ENCODE assay signal across 9 cellular contexts in the genomic region with DNA sequence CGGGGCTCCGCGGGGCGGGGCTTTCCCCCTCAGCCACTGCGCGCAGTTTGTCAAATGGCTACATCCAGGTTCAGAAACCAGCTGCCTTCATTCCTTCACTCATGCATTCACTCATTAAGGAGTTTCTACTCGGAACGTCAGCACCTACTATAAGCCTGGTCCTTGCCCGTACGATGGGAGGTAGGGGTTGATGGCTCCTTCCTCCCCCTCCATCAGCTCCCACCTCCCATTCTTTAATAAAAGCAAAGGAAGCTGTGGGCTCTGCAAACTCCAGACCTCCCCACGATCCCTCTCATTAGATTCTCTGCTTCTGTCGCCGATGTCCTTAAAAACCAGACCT. TPM values are rescaled to one million over a fixed set of nuclear protein-coding genes. Genes with fewer than 3 reads are reported as not detected.
DNase-seq lines count a peak whose midpoint lies in the region; ATAC-seq and TF ChIP-seq lines count a peak whose summit lies in the region.
"Had no signal": no experiment of that assay in that cellular context is flagged by ENCODE, and none has a peak within 500 bp of the region (broad histone marks: within the 10 kb centered on the region; RNA-seq: fewer than 3 reads in every experiment).

No MANE protein-coding gene starts in this region.

- H2BK120ac ChIP-seq in neuronal stem cell (ENCODE audit: low read depth, low read length): no peak overlapping the region

- ATAC-seq in effector memory CD8-positive, alpha-beta T cell (replicated peaks): no peak
- ATAC-seq in HG02970 (IDR thresholded peaks at IDR 0.05; ENCODE audit: low FRiP score, unreplicated experiment): no peak

- H3K36me3 Mint-ChIP-seq in effector memory CD8-positive, alpha-beta T cell (ENCODE audit: insufficient read depth): peaks cover 6% of the 10 kb centered on the region

- H2BK5ac ChIP-seq in neuronal stem cell (ENCODE audit: low read length): no peak overlapping the region

- H3K4me1 ChIP-seq in BLaER1 (peaks cover 62% of the 10 kb centered on the region), neuronal stem cell (ENCODE audit: control insufficient read depth in 2 of 2, insufficient read depth in 1 of 2, low read depth in 1 of 2, low read length in 2 of 2) (peaks cover 23 to 53% of the 10 kb centered on the region in 2 donors)

- DNase-seq in LNCaP clone FGC (ENCODE audit: low read depth) (no peak), neuronal stem cell (ENCODE audit: low spot score) (no peak), dedifferentiated amniotic fluid mesenchymal stem cell (ENCODE audit: extremely low spot score) (no peak), activated gamma-delta T cell treated with Interleukin-2 at 50 U/mL for 16 hours (no peak), NCI-H2029 (lab: John Stamatoyannopoulos, UW) (no peak)
- DNase-seq in effector memory CD8-positive, alpha-beta T cell: peak in 1 of 3 experiments; percentile 91

- no peaks in the 10 kb centered on the region for H3K9me3 Mint-ChIP-seq in effector memory CD8-positive, alpha-beta T cell

- TF ChIP-seq CTCF in LNCaP clone FGC (IDR thresholded peaks at IDR 0.05; ENCODE audit: control insufficient read depth, extremely low read depth, insufficient read depth): no peak

- H3K27ac ChIP-seq in BLaER1: no peak overlapping the region
- no peak overlapping the region for H3K27ac ChIP-seq in neuronal stem cell (replicated peaks; ENCODE audit: low read length)
- H3K27ac ChIP-seq: epithelial cell of prostate had no signal

- H4K8ac ChIP-seq in neuronal stem cell (ENCODE audit: low read depth, low read length): no peak overlapping the region

- no peaks in the 10 kb centered on the region for H4K20me1 ChIP-seq in BLaER1

- H2AFZ ChIP-seq in neuronal stem cell (ENCODE audit: low read length): peak overlapping the region; percentile 83

- H2AK5ac ChIP-seq in neuronal stem cell (ENCODE audit: low read depth, low read length): no peak overlapping the region

- H3K27me3 ChIP-seq in BLaER1 (no peaks in the 10 kb centered on the region), neuronal stem cell (ENCODE audit: control insufficient read depth in 3 of 3, insufficient read depth in 3 of 3, low read depth in 1 of 3, low read length in 3 of 3) (peaks cover 0 to 4% (median 0%) of the 10 kb centered on the region in 3 experiments)

- peak overlapping the region in 1 of 2 donors; percentile 36 for H3K27ac Mint-ChIP-seq in effector memory CD8-positive, alpha-beta T cell

- peaks cover 6 to 7% of the 10 kb centered on the region in 2 donors for H3K27me3 Mint-ChIP-seq in effector memory CD8-positive, alpha-beta T cell

- H3K9me3 ChIP-seq in BLaER1: no peaks in the 10 kb centered on the region
- H3K9me3 ChIP-seq in neuronal stem cell (replicated peaks in 1 of 2; ENCODE audit: control insufficient read depth in 2 of 2, insufficient read depth in 1 of 2, low read depth in 1 of 2, low read length in 2 of 2): no peaks in the 10 kb centered on the region

- H3K14ac ChIP-seq in neuronal stem cell (ENCODE audit: low read length): no peak overlapping the region

- no peak overlapping the region for H3K4ac ChIP-seq in neuronal stem cell (ENCODE audit: low read length)

- peaks cover 12 to 14% of the 10 kb centered on the region in 2 donors for H3K4me1 Mint-ChIP-seq in effector memory CD8-positive, alpha-beta T cell (ENCODE audit: low read depth in 2 of 2)

- H2BK15ac ChIP-seq in neuronal stem cell (ENCODE audit: low read length): no peak overlapping the region

- H3K79me1 ChIP-seq in neuronal stem cell (ENCODE audit: low read depth, low read length): peaks cover 3% of the 10 kb centered on the region

- no peak overlapping the region for H3K23ac ChIP-seq in neuronal stem cell (ENCODE audit: low read depth, low read length, poor library complexity)

- H3K9ac ChIP-seq in BLaER1 (no peak overlapping the region), neuronal stem cell (ENCODE audit: low read depth, low read length, poor library complexity) (no peak overlapping the region)

- no peak overlapping the region for H3K18ac ChIP-seq in neuronal stem cell (ENCODE audit: low read length)

- WGBS in neuronal stem cell (ENCODE audit: extremely low coverage in 2 of 2, insufficient read length in 2 of 2, insufficient replicate concordance in 1 of 2), 2 donors: no CpG with 5 or more reads among the region's 13 CpGs

- H3K4me2 ChIP-seq in BLaER1 (peak overlapping the region; percentile 86), neuronal stem cell (ENCODE audit: insufficient read depth, low read length, poor library complexity, severe bottlenecking) (peak overlapping the region; percentile 28)

- H2BK12ac ChIP-seq in neuronal stem cell (ENCODE audit: low read length): no peak overlapping the region

- H4K91ac ChIP-seq in neuronal stem cell (ENCODE audit: low read depth, low read length, poor library complexity): no peak overlapping the region

- H3K36me3 ChIP-seq in BLaER1 (no peaks in the 10 kb centered on the region), neuronal stem cell (replicated peaks in 1 of 2; ENCODE audit: control insufficient read depth in 2 of 2, insufficient read depth in 2 of 2, low read length in 2 of 2) (peaks cover 0 to 4% of the 10 kb centered on the region in 2 donors)

- H3K4me3 Mint-ChIP-seq in effector memory CD8-positive, alpha-beta T cell: peak overlapping the region; percentile 70 to 83

- H3K4me3 ChIP-seq in BLaER1: peak overlapping the region; percentile 62; the same call in 1 of the 2 replicates
- H3K4me3 ChIP-seq in LNCaP clone FGC (ENCODE audit: low read depth, low read length): peak overlapping the region; percentile 56
- H3K4me3 ChIP-seq in neuronal stem cell (ENCODE audit: low read length in 2 of 2): peak overlapping the region in 1 of 2 donors; percentile 56

RNA-seq across cellular contexts. Expression of gene CFAP92, which starts 0.3 kb away (rescaled TPM):
- 5.9 TPM for polyA plus RNA-seq in neuronal stem cell (2013, experiment 1 of 2)
- 7.3 TPM for polyA plus RNA-seq in neuronal stem cell (2013, experiment 2 of 2)

RNA-seq across cellular contexts. Expression of gene EFCC1, which starts 7.0 kb away (rescaled TPM):
- polyA plus RNA-seq in neuronal stem cell (2013, experiment 1 of 2): 0.96 TPM
- 0.93 TPM for polyA plus RNA-seq in neuronal stem cell (2013, experiment 2 of 2)
